Comparison of ENCODE assay signal across 16 cellular contexts in the genomic region with DNA sequence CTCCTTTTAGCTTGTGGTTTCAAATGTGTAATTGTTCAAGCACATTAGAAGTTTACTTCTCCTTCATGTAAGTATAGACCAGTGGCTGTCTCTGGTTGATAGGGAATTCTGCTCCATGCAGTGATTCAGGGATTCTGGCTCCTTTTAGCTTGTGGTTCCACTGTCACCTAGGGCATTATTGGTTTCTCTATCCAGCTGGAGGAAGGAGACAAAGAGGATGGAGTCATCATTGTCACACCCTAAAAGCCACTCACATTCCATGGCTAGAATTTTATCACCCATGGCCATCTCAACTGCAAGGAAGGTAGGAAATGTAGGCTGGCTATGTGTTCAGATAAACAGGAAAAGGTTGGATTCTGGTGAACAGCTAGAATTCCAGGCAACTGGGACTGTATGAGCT.
"Had no signal": no experiment of that assay in that cellular context is flagged by ENCODE, and none has a peak within 500 bp of the region (broad histone marks: within the 10 kb centered on the region; RNA-seq: fewer than 3 reads in every experiment).

No MANE protein-coding gene starts in this region.

- H3K9me3 ChIP-seq: uterus had no signal

- DNase-seq: activated CD4-positive, alpha-beta T cell treated with anti-CD3 and anti-CD28 coated beads, Interleukin-2, amount 50 U/mL, for 1 hour; activated naive CD4-positive, alpha-beta T cell treated with Interleukin-2 at 50 U/mL for 16 hours; anterior cingulate cortex; cerebellar nuclear complex; left ventricle myocardium inferior; nucleus accumbens; posterior cingulate gyrus; stimulated activated CD4-positive, alpha-beta T cell treated with anti-CD3 and anti-CD28 coated beads, Interleukin-15, amount 100 ng/mL, for 24 hours; stimulated activated CD4-positive, alpha-beta T cell treated with anti-CD3 and anti-CD28 coated beads, Interleukin-4, amount 100 ng/mL, for 1 hour; stimulated activated naive B cell treated with anti-CD40 and anti-IgM and Interleukin-4, amounts not matched to agents 10 μg/mL and 1 μg/mL and 100 μg/mL, for 72 hours; tibial artery; uterus had no signal

- ATAC-seq: activated CD4-positive, CD25-positive, alpha-beta regulatory T cell treated with anti-CD3 and anti-CD28 coated beads, Interleukin-2, amount 50 U/mL, for 24 hours; stimulated activated naive B cell treated with anti-CD40 and anti-IgM and Interleukin-4, amounts not matched to agents 10 μg/mL and 1 μg/mL and 100 μg/mL, for 72 hours had no signal

- H3K79me2 ChIP-seq: hepatocyte had no signal

- H3K27ac ChIP-seq: breast epithelium, epithelial cell of prostate, hepatocyte, left ventricle myocardium inferior, tibial artery, uterus had no signal

- H3K4me3 ChIP-seq: breast epithelium, hepatocyte, left ventricle myocardium inferior, tibial artery, uterus had no signal

- H3K4me1 ChIP-seq: breast epithelium, left ventricle myocardium inferior, tibial artery, uterus had no signal

- H3K36me3 ChIP-seq: breast epithelium, left ventricle myocardium inferior, tibial artery, uterus had no signal

- H2AFZ ChIP-seq: hepatocyte had no signal

- H3K4me2 ChIP-seq: hepatocyte had no signal

- H3K27me3 ChIP-seq: breast epithelium, hepatocyte, tibial artery, uterus had no signal
